Comparison of ENCODE assay signal across 8 cellular contexts in the genomic region with DNA sequence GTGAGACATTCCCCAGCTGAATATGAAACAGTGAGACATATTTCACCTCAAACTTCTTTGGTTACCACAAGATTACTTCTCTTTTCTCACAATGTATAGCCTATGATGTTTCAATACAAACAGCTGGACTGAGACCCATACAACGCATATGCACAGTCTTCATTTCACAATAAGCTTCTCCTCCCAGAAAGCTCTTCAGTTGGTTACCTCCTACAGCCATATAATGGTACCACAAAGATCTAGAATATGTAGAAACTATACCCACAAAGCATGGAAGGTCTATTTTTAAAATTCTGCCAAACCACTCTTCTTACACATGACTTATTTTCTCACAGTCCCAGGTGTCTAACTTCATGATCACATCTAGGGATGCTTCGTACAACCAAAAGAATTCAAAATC.
DNase-seq lines count a peak whose midpoint lies in the region; ATAC-seq, FAIRE-seq and TF ChIP-seq lines count a peak whose summit lies in the region.

No MANE protein-coding gene starts in this region.

- no peak for FAIRE-seq in D721Med (lab: Jason Lieb, UNC)

- peak; percentile 56 for DNase-seq in GM13976 (ENCODE audit: low spot score)
- DNase-seq in astrocyte of the hippocampus (ENCODE audit: low read depth, low spot score) = peak; percentile 30
- DNase-seq in erythroblast (lab: John Stamatoyannopoulos, UW) = no peak
- no peak for DNase-seq in NCI-H1105 (lab: John Stamatoyannopoulos, UW)
- no peak for DNase-seq in D721Med (ENCODE audit: insufficient read length, low spot score)
- no peak for DNase-seq in stimulated activated CD4-positive, alpha-beta T cell treated with anti-CD3 and anti-CD28 coated beads, Interleukin-4, amount 100 ng/mL, for 1 hour

- no peak for TF ChIP-seq CTCF in GM13976 (IDR thresholded peaks at IDR 0.05; ENCODE audit: borderline replicate concordance, control extremely low read depth, extremely low read depth, insufficient read depth, missing control alignments)
- no peak for TF ChIP-seq CTCF in D721Med (IDR thresholded peaks at IDR 0.05; ENCODE audit: insufficient read depth, missing control alignments)

- ATAC-seq in GM21390 (IDR thresholded peaks at IDR 0.05; ENCODE audit: unreplicated experiment) (peak; percentile 73), HG03439 (IDR thresholded peaks at IDR 0.05; ENCODE audit: unreplicated experiment) (peak; percentile 68)

- in situ Hi-C loops in GM13976 (cut with MboI; ENCODE audit: low sequenced_read_pairs, unreplicated experiment) = loop anchor here (10.0 kb wide), 1 partner anchor 69 kb away; a partner anchor contains a TSS

- no peak for TF ChIP-seq POLR2A in erythroblast (IDR thresholded peaks at IDR 0.05; ENCODE audit: low read length)

Comparison
In these comparisons a context has a peak if more than half of its experiments do, and no peak if none do; other contexts are left out.
1. DNase-seq: peak in GM13976 (single experiment) and astrocyte of the hippocampus (single experiment); none in erythroblast (0 of 2), NCI-H1105 (single experiment), D721Med (single experiment) and stimulated activated CD4-positive, alpha-beta T cell treated with anti-CD3 and anti-CD28 coated beads, Interleukin-4, amount 100 ng/mL, for 1 hour (single experiment).